8 cellular contexts compared by ENCODE assay signal in the genomic region with DNA sequence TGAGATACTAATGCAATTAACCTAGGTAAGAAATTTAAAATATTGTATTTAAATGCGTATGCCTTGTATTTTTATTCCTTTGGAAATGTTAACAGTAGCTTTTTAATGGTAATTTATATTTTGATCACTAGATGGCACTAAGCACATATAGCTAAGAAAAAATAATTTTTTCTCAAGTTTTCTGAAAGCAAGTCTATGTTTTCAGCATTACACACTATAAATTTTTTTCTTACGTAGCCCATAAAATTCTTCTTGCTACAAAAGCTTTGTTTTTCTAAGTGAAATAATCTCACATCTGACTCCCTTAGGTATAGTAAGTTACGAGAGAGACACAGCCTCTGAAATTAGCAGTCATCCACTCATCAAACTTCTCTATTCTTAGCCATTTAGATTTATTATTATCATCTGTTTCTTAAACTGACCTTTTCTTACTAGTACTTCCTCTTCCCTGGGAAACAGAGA. TPM values are rescaled to one million over a fixed set of nuclear protein-coding genes. Genes with fewer than 3 reads are reported as not detected.
DNase-seq lines count a peak whose midpoint lies in the region; ATAC-seq and TF ChIP-seq lines count a peak whose summit lies in the region.

No MANE protein-coding gene starts in this region.

- no peaks in the 10 kb centered on the region for H3K9me3 Mint-ChIP-seq in natural killer cell
- H3K9me3 Mint-ChIP-seq in natural killer cell treated with Interleukin-12 subunit alpha and Interleukin-12 subunit beta and Interleukin-15 and Interleukin-18, amount 100 ng/mL, for 72 hours = no peaks in the 10 kb centered on the region
- H3K9me3 Mint-ChIP-seq in activated naive CD4-positive, alpha-beta T cell treated with anti-CD3 and anti-CD28 coated beads, Interleukin-2, amount 50 U/mL, for 72 hours = no peaks in the 10 kb centered on the region

- no peaks in the 10 kb centered on the region for H3K27me3 Mint-ChIP-seq in natural killer cell (ENCODE audit: low read depth in 2 of 2)
- no peaks in the 10 kb centered on the region for H3K27me3 Mint-ChIP-seq in natural killer cell treated with Interleukin-12 subunit alpha and Interleukin-12 subunit beta and Interleukin-15 and Interleukin-18, amount 100 ng/mL, for 72 hours

- H3K36me3 Mint-ChIP-seq in natural killer cell = no peaks in the 10 kb centered on the region
- H3K36me3 Mint-ChIP-seq in natural killer cell treated with Interleukin-12 subunit alpha and Interleukin-12 subunit beta and Interleukin-15 and Interleukin-18, amount 100 ng/mL, for 72 hours = no peaks in the 10 kb centered on the region
- no peaks in the 10 kb centered on the region for H3K36me3 Mint-ChIP-seq in activated naive CD4-positive, alpha-beta T cell treated with anti-CD3 and anti-CD28 coated beads, Interleukin-2, amount 50 U/mL, for 72 hours

- DNase-seq in natural killer cell (no peak), OCI-M1 (lab: John Stamatoyannopoulos, UW) (peak; percentile 81), fibroblast of the aortic adventitia (ENCODE audit: low read depth) (peak; percentile 47), cortex of kidney (lab: John Stamatoyannopoulos, UW) (no peak), A172 (ENCODE audit: low spot score) (no peak), mucosa of descending colon (no peak)
- DNase-seq in natural killer cell treated with Interleukin-12 subunit alpha and Interleukin-12 subunit beta and Interleukin-15 and Interleukin-18, amount 100 ng/mL, for 72 hours (ENCODE audit: low spot score) = no peak
- DNase-seq in activated naive CD4-positive, alpha-beta T cell treated with anti-CD3 and anti-CD28 coated beads, Interleukin-2, amount 50 U/mL, for 72 hours (ENCODE audit: low spot score in 2 of 2) = no peak

- intact Hi-C loops in natural killer cell (cut with micrococcal nuclease) (loop anchor here (1.0 to 5.0 kb wide), 3 partner anchors 59 to 344 kb away; partner anchors contain the start of gene TSPYL1), mucosa of descending colon (cut with DNase I, micrococcal nuclease) (no loop called here)

- no peaks in the 10 kb centered on the region for H3K36me3 ChIP-seq in mucosa of descending colon (ENCODE audit: low read depth)

- no peaks in the 10 kb centered on the region for H3K4me1 ChIP-seq in mucosa of descending colon (ENCODE audit: low read depth)

- H3K4me3 Mint-ChIP-seq in natural killer cell = no peak overlapping the region
- H3K4me3 Mint-ChIP-seq in natural killer cell treated with Interleukin-12 subunit alpha and Interleukin-12 subunit beta and Interleukin-15 and Interleukin-18, amount 100 ng/mL, for 72 hours = no peak overlapping the region

- H3K4me3 ChIP-seq in fibroblast of the aortic adventitia (ENCODE audit: low read depth, low read length) = no peak overlapping the region
- H3K4me3 ChIP-seq in mucosa of descending colon = no peak overlapping the region

- H3K27ac Mint-ChIP-seq in natural killer cell = no peak overlapping the region
- no peak overlapping the region for H3K27ac Mint-ChIP-seq in natural killer cell treated with Interleukin-12 subunit alpha and Interleukin-12 subunit beta and Interleukin-15 and Interleukin-18, amount 100 ng/mL, for 72 hours
- H3K27ac Mint-ChIP-seq in activated naive CD4-positive, alpha-beta T cell treated with anti-CD3 and anti-CD28 coated beads, Interleukin-2, amount 50 U/mL, for 72 hours = no peak overlapping the region

- TF ChIP-seq CTCF in natural killer cell (IDR thresholded peaks at IDR 0.05) = peak; percentile 64
- TF ChIP-seq CTCF in fibroblast of the aortic adventitia (IDR thresholded peaks at IDR 0.05; ENCODE audit: insufficient read depth, low read length) = peak; percentile 43
- no peak for TF ChIP-seq CTCF in mucosa of descending colon (IDR thresholded peaks at IDR 0.05)

- H3K4me1 Mint-ChIP-seq in natural killer cell = no peaks in the 10 kb centered on the region
- peaks cover 0 to 8% of the 10 kb centered on the region in 2 donors for H3K4me1 Mint-ChIP-seq in natural killer cell treated with Interleukin-12 subunit alpha and Interleukin-12 subunit beta and Interleukin-15 and Interleukin-18, amount 100 ng/mL, for 72 hours (ENCODE audit: low read depth in 2 of 2)

- ATAC-seq in natural killer cell = no peak
- ATAC-seq in natural killer cell treated with Interleukin-12 subunit alpha and Interleukin-12 subunit beta and Interleukin-15 and Interleukin-18, amount 100 ng/mL, for 72 hours = no peak
- ATAC-seq in activated naive CD4-positive, alpha-beta T cell treated with anti-CD3 and anti-CD28 coated beads, Interleukin-2, amount 50 U/mL, for 72 hours = no peak
- ATAC-seq in mucosa of descending colon = no peak

- no peaks in the 10 kb centered on the region for H3K9me3 ChIP-seq in mucosa of descending colon

RNA-seq across cellular contexts. Expression of gene TSPYL4, which starts 35.7 kb away (rescaled TPM):
- 10 to 100 TPM; 21.5 to 36.8 (median 26.5) TPM for total RNA-seq in natural killer cell
- 10 to 100 TPM; 14.3 to 16.6 TPM for total RNA-seq in natural killer cell treated with Interleukin-12 subunit alpha and Interleukin-12 subunit beta and Interleukin-15 and Interleukin-18, amount 100 ng/mL, for 72 hours
- 14.9 and 15.6 TPM in 2 replicates for total RNA-seq in fibroblast of the aortic adventitia (ENCODE audit: low replicate concordance)
- 22.0 and 23.0 TPM in 2 replicates for total RNA-seq in A172 (2014; rRNA removed; shearing (Covaris generic))
- total RNA-seq in activated naive CD4-positive, alpha-beta T cell treated with anti-CD3 and anti-CD28 coated beads, Interleukin-2, amount 50 U/mL, for 72 hours = 10 to 100 TPM in 1 of 2 donors, 1 to 10 TPM in 1; 6.1 to 13.2 TPM
- total RNA-seq in mucosa of descending colon = 10 to 100 TPM in 1 of 3 donors, 1 to 10 TPM in 2; 6.1 to 16.8 (median 9.5) TPM

Comparison
In these comparisons a context has a peak if more than half of its experiments do, and no peak if none do; other contexts are left out.
1. DNase-seq: peak in OCI-M1 (single experiment) and fibroblast of the aortic adventitia (single experiment); none in natural killer cell (single experiment), natural killer cell treated with Interleukin-12 subunit alpha and Interleukin-12 subunit beta and Interleukin-15 and Interleukin-18, amount 100 ng/mL, for 72 hours (single experiment), cortex of kidney (single experiment), A172 (single experiment), activated naive CD4-positive, alpha-beta T cell treated with anti-CD3 and anti-CD28 coated beads, Interleukin-2, amount 50 U/mL, for 72 hours (0 of 2) and mucosa of descending colon (0 of 3).